ENCODE assay signal across 12 cellular contexts in the genomic region with DNA sequence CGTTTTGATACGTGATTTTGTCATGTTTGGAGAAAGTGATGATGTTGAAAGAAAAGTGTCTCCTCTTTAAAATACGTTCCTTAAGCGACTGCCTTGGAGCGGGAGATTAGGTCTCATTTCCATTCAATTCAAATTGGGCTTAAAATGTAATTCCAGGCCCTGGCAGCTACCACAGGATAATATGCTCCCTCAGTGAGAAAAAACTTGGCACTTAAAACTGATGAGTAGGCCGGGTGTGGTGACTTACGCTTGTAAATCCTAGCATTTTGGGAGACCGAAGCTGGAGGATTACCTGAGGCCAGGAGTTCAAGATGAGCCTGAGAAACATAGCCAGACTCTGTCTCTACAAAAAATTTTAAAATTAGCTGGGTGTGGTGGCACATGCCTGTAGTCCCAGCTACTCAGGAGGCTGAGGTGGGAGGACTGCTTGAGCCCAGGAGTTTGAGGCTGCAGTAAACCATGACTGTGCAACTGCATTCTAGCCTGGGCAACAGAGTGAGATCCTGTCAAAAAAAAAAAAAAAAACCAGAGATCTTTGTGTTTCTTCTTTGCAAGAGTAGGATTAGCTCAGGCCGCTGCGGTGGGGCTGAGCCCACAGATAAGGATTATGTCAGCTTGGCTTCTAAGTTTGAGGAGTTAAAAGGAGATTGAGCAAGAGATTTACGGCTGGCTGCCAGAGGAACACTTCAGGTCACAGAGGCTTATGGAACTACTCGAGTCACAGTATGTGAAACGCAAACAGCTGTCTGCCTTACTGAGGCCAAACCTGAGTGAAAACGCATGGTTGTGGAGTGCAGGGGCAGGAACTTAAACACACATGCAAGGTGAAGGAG.
DNase-seq lines count a peak whose midpoint lies in the region; ATAC-seq and TF ChIP-seq lines count a peak whose summit lies in the region.
"Had no signal": no experiment of that assay in that cellular context is flagged by ENCODE, and none has a peak within 500 bp of the region (broad histone marks: within the 10 kb centered on the region; RNA-seq: fewer than 3 reads in every experiment).

No MANE protein-coding gene starts in this region.

- H3K23ac ChIP-seq in H9 (ENCODE audit: insufficient read length, low read depth, low read length): no peak overlapping the region

- H2AFZ ChIP-seq in H9 (ENCODE audit: low read length): peak overlapping the region; percentile 45
- H2AFZ ChIP-seq: PC-9 had no signal

- DNase-seq in H9: no peak
- peak; percentile 92 for DNase-seq in SKM-1 (lab: John Stamatoyannopoulos, UW; ENCODE audit: unreplicated experiment)
- DNase-seq in Right ventricle myocardium superior: peak; percentile 79
- peak; percentile 94 for DNase-seq in retinal pigment epithelial cell (ENCODE audit: low read depth)
- no peak for DNase-seq in DMS153 treated with DMSO at 0.1 percent for 48 hours (lab: John Stamatoyannopoulos, UW; ENCODE audit: unreplicated experiment)
- DNase-seq in NCI-H128 (lab: John Stamatoyannopoulos, UW; ENCODE audit: unreplicated experiment): no peak
- DNase-seq in NCI-H1105 treated with DMSO at 0.1 percent for 48 hours (lab: John Stamatoyannopoulos, UW): no peak
- no peak for DNase-seq in Calu3
- DNase-seq: activated naive CD4-positive, alpha-beta T cell treated with anti-CD3 and anti-CD28 coated beads, Interleukin-2, amount 50 U/mL, for 16 hours; CD8-positive, alpha-beta T cell; KBM-7; PC-9 had no signal

- H3K56ac ChIP-seq in H9 (ENCODE audit: insufficient read length, low read depth, low read length): no peak overlapping the region

- no CpG with 5 or more reads among the region's 14 CpGs for WGBS in H9 (ENCODE audit: extremely low coverage, insufficient read length, low lambda C conversion rate)

- no peak overlapping the region for H3K4me3 Mint-ChIP-seq in H9
- H3K4me3 Mint-ChIP-seq in Calu3 (ENCODE audit: low read depth, unreplicated experiment): no peak overlapping the region
- H3K4me3 Mint-ChIP-seq: CD8-positive, alpha-beta T cell had no signal

- H3K27me3 ChIP-seq in H9 (ENCODE audit: insufficient read depth, low read length): no peaks in the 10 kb centered on the region

- H3K79me1 ChIP-seq in H9 (ENCODE audit: insufficient read depth, low read depth, low read length, poor library complexity, severe bottlenecking): no peaks in the 10 kb centered on the region

- no peak overlapping the region for H4K8ac ChIP-seq in H9 (replicated peaks; ENCODE audit: insufficient read length, low read depth, low read length)

- H3K14ac ChIP-seq in H9 (ENCODE audit: insufficient read depth, low read length): no peak overlapping the region

- TF ChIP-seq CTCF in H9 (conservative IDR thresholded peaks at IDR 0.05) (no peak), retinal pigment epithelial cell (conservative IDR thresholded peaks at IDR 0.05; ENCODE audit: low read depth, low read length) (no peak), Calu3 (IDR thresholded peaks at IDR 0.05; ENCODE audit: unreplicated experiment) (no peak)

- H4K5ac ChIP-seq in H9 (ENCODE audit: insufficient read length, low read depth, low read length): no peak overlapping the region

- H3T11ph ChIP-seq in H9 (ENCODE audit: low read length): no peak overlapping the region

- no peak overlapping the region for H3K4ac ChIP-seq in H9 (ENCODE audit: low read depth, low read length)

- H3K4me3 ChIP-seq in retinal pigment epithelial cell (ENCODE audit: low read length): no peak overlapping the region
- H3K4me3 ChIP-seq: PC-9 had no signal

- H2BK120ac ChIP-seq in H9 (ENCODE audit: low read depth, low read length, poor library complexity, severe bottlenecking): no peak overlapping the region

- intact Hi-C loops in Right ventricle myocardium superior (cut with DNase I) (no loop called here), Calu3 (cut with micrococcal nuclease; ENCODE audit: unreplicated experiment) (no loop called here)

- H2BK5ac ChIP-seq in H9 (ENCODE audit: insufficient read length, low read length): no peak overlapping the region

- no peak overlapping the region for H4K91ac ChIP-seq in H9 (ENCODE audit: insufficient read length, low read depth, low read length)

- H3K27ac Mint-ChIP-seq in H9 (peak overlapping the region in 1 of 3 experiments; percentile 81; a peak in 2 of 7 replicates), Calu3 (ENCODE audit: unreplicated experiment) (no peak overlapping the region)
- H3K27ac Mint-ChIP-seq: CD8-positive, alpha-beta T cell had no signal

- no peak overlapping the region for H2AK5ac ChIP-seq in H9 (ENCODE audit: insufficient read length, low read length)

- ATAC-seq in Right ventricle myocardium superior (ENCODE audit: poor library complexity): peak; percentile 96
- ATAC-seq: CD8-positive, alpha-beta T cell had no signal

- no peak overlapping the region for H2BK15ac ChIP-seq in H9 (ENCODE audit: low read depth, low read length)

- CTCF ChIA-PET in Calu3 (lab: Charles Lee): no interaction called here

- H3K79me2 ChIP-seq in H9 (ENCODE audit: insufficient read depth, low read length): no peaks in the 10 kb centered on the region

- H3K27ac ChIP-seq in H9 (ENCODE audit: insufficient read length, low read depth, low read length): no peak overlapping the region
- H3K27ac ChIP-seq: PC-9 had no signal

- H3K23me2 ChIP-seq in H9 (ENCODE audit: insufficient read length, low read depth, low read length, poor library complexity, severe bottlenecking): peaks cover 3% of the 10 kb centered on the region

- H3K4me1 ChIP-seq in H9 (ENCODE audit: insufficient read depth, low read length): peaks cover 12% of the 10 kb centered on the region; the same call in 1 of the 2 replicates

- no peak overlapping the region for H2BK12ac ChIP-seq in H9 (ENCODE audit: insufficient read length, low read depth, low read length)

- no peaks in the 10 kb centered on the region for H4K20me1 ChIP-seq in H9 (ENCODE audit: control insufficient read depth, insufficient read depth, insufficient read length)

- peaks cover 34 to 52% of the 10 kb centered on the region in 2 experiments for H3K4me1 Mint-ChIP-seq in H9
- H3K4me1 Mint-ChIP-seq in Calu3 (ENCODE audit: low read depth, unreplicated experiment): no peaks in the 10 kb centered on the region

- H3K9me3 ChIP-seq in H9 (ENCODE audit: control insufficient read depth, low read depth, low read length): no peaks in the 10 kb centered on the region

- H3K36me3 Mint-ChIP-seq in H9 (ENCODE audit: insufficient read depth in 1 of 3, low read depth in 3 of 3) (peaks cover 1 to 4% (median 4%) of the 10 kb centered on the region in 3 experiments; a peak in 4 of 7 replicates), Calu3 (ENCODE audit: insufficient read depth, unreplicated experiment) (no peaks in the 10 kb centered on the region)
- H3K36me3 Mint-ChIP-seq: CD8-positive, alpha-beta T cell had no signal

- no peak overlapping the region for H2BK20ac ChIP-seq in H9 (ENCODE audit: low read depth, low read length, poor library complexity, severe bottlenecking)

- no peak overlapping the region for H3K4me2 ChIP-seq in H9 (ENCODE audit: insufficient read depth, insufficient read length, low read length)
- H3K4me2 ChIP-seq: PC-9 had no signal

- H3K27me3 Mint-ChIP-seq in H9 (ENCODE audit: low read depth): no peaks in the 10 kb centered on the region; the same call in 1 of the 2 replicates
- H3K27me3 Mint-ChIP-seq in Calu3 (ENCODE audit: unreplicated experiment): peaks cover 28% of the 10 kb centered on the region

- H3K18ac ChIP-seq in H9 (ENCODE audit: insufficient read length, low read depth, low read length): no peak overlapping the region

- no peak overlapping the region for H3K9ac ChIP-seq in H9 (ENCODE audit: extremely low read depth, insufficient read length, low read length)

- no TSS peak for BruUV-seq in Calu3 (replicated peaks; lab: Mats Ljungman, UMichigan)

- peaks cover 3 to 4% of the 10 kb centered on the region in 2 experiments; a peak in 4 of 5 replicates for H3K9me3 Mint-ChIP-seq in H9
- peaks cover 3% of the 10 kb centered on the region for H3K9me3 Mint-ChIP-seq in Calu3 (ENCODE audit: low read depth, unreplicated experiment)
- H3K9me3 Mint-ChIP-seq: CD8-positive, alpha-beta T cell had no signal

Comparison
In these comparisons a context has a peak if more than half of its experiments do, and no peak if none do; other contexts are left out.
1. DNase-seq: peak in SKM-1 (single experiment), Right ventricle myocardium superior (single experiment) and retinal pigment epithelial cell (single experiment); none in H9 (single experiment), DMS153 treated with DMSO at 0.1 percent for 48 hours (single experiment), NCI-H128 (single experiment), NCI-H1105 treated with DMSO at 0.1 percent for 48 hours (single experiment) and Calu3 (single experiment).